In the genomic region with DNA sequence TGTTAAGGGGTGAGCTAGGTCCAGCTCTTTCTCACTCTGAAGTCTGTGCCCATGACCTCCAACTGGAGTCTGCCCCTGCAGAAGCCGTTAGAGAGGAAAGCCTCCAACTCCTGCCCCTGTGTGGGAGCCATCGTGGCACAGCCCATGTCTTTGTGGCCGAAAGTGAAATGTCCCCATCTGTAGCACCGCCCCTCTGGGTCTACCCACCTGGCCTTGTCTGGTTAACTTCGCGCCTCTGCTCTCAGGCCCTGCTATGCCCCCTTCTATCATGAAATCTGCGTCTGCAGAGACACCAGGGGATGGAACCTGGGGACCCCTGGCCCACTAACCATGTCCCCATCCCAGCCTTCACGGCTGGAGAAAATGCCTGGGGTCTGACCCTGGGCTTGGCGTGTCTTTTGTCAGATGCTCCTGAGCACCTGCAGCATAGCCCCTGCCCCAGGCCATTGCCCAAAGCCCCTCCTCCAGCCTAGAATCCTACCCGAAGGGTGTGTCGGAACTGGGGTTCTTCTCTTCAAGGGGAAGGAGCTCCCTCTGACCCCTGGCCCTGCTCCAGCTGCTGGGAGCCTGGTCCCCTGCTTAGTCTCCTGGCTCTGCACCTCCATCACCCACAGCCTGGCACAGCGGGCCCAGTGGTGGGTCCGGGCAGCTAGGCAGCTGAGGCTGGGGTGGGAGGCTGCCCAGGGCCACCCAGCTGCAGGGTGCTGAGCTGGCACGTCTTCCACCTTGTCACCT, we compare ENCODE assay signal across 14 cellular contexts.
"Had no signal": no experiment of that assay in that cellular context is flagged by ENCODE, and none has a peak within 500 bp of the region (broad histone marks: within the 10 kb centered on the region; RNA-seq: fewer than 3 reads in every experiment).

No MANE protein-coding gene starts in this region.

- H3K27ac Mint-ChIP-seq: immature natural killer cell had no signal

- H3K27me3 Mint-ChIP-seq: naive thymus-derived CD4-positive, alpha-beta T cell had no signal

- H3K9me3 ChIP-seq: ascending aorta, esophagus muscularis mucosa, neutrophil, stomach, uterus had no signal

- H3K27me3 ChIP-seq: ascending aorta, esophagus muscularis mucosa, neutrophil, stomach, uterus had no signal

- H3K9me3 Mint-ChIP-seq: immature natural killer cell; naive thymus-derived CD4-positive, alpha-beta T cell had no signal

- DNase-seq: activated CD4-positive, alpha-beta T cell treated with anti-CD3 and anti-CD28 coated beads, Interleukin-2, amount 50 U/mL, for 48 hours; activated CD4-positive, CD25-positive, alpha-beta regulatory T cell treated with anti-CD3 and anti-CD28 coated beads, Interleukin-2, amount 50 U/mL, for 72 hours; activated CD8-positive, alpha-beta memory T cell treated with anti-CD3 and anti-CD28 coated beads, Interleukin-2, amount 50 U/mL, for 48 hours; activated naive CD4-positive, alpha-beta T cell; immature natural killer cell; naive thymus-derived CD4-positive, alpha-beta T cell; stimulated activated CD4-positive, alpha-beta T cell treated with anti-CD3 and anti-CD28 coated beads, Interleukin-15, amount 100 ng/mL, for 24 hours; stimulated activated CD4-positive, alpha-beta T cell treated with anti-CD3 and anti-CD28 coated beads, Interleukin-4, amount 100 ng/mL, for 24 hours; stomach; uterus had no signal

- FAIRE-seq: colon had no signal

- ATAC-seq: naive thymus-derived CD4-positive, alpha-beta T cell had no signal

- H3K4me3 Mint-ChIP-seq: immature natural killer cell; naive thymus-derived CD4-positive, alpha-beta T cell had no signal

- H3K27ac ChIP-seq: ascending aorta, esophagus muscularis mucosa, neutrophil, stomach, uterus had no signal

- H3K4me1 ChIP-seq: ascending aorta, uterus had no signal

- H3K4me1 Mint-ChIP-seq: immature natural killer cell had no signal
